1 cellular context compared by ENCODE assay signal in genomic region chr12:1668833-1669543, GRCh38.
TF ChIP-seq lines count a peak whose summit lies in the region.

No MANE protein-coding gene starts in this region.

TF ChIP-seq in H1, 55 proteins besides CTCF, POLR2A, EP300 and RAD21 (continued from another document):
- TF ChIP-seq GTF2F1 (IDR thresholded peaks at IDR 0.05; ENCODE audit: borderline replicate concordance, low read depth, low read length): no peak
- no peak for TF ChIP-seq RNF2 (IDR thresholded peaks at IDR 0.05; ENCODE audit: borderline replicate concordance, low read depth, low read length, missing control alignments, poor library complexity, severe bottlenecking)
- TF ChIP-seq PHF8 (conservative IDR thresholded peaks at IDR 0.05; ENCODE audit: low read depth, low read length): no peak
- no peak for TF ChIP-seq POLR2AphosphoS5 (IDR thresholded peaks at IDR 0.05; ENCODE audit: low read depth, low read length)
- TF ChIP-seq TCF12 (IDR thresholded peaks at IDR 0.05; ENCODE audit: low read depth, low read length): no peak
- TF ChIP-seq SP1 (IDR thresholded peaks at IDR 0.05; ENCODE audit: low read depth, low read length): no peak
- no peak for TF ChIP-seq ASH2L (IDR thresholded peaks at IDR 0.05; ENCODE audit: low read length)
- TF ChIP-seq GABPA (IDR thresholded peaks at IDR 0.05; ENCODE audit: borderline replicate concordance, insufficient read depth, low read length): no peak
- TF ChIP-seq SIN3A (conservative IDR thresholded peaks at IDR 0.05 in 1 of 2, IDR thresholded peaks at IDR 0.05 in 1 of 2; ENCODE audit: low read depth in 1 of 2, low read length in 2 of 2): no peak
- no peak for TF ChIP-seq CEBPB (IDR thresholded peaks at IDR 0.05; ENCODE audit: low read depth, low read length)
- TF ChIP-seq CTBP2 (IDR thresholded peaks at IDR 0.05; ENCODE audit: borderline replicate concordance, insufficient read depth, insufficient read length, low read length): no peak
- TF ChIP-seq HDAC6 (IDR thresholded peaks at IDR 0.05; ENCODE audit: low read depth, low read length): no peak
- TF ChIP-seq CBX8 (IDR thresholded peaks at IDR 0.05; ENCODE audit: borderline replicate concordance, low read depth, low read length): no peak
- no peak for TF ChIP-seq USF2 (IDR thresholded peaks at IDR 0.05; ENCODE audit: low read length)
